15 cellular contexts compared by ENCODE assay signal in the genomic region with DNA sequence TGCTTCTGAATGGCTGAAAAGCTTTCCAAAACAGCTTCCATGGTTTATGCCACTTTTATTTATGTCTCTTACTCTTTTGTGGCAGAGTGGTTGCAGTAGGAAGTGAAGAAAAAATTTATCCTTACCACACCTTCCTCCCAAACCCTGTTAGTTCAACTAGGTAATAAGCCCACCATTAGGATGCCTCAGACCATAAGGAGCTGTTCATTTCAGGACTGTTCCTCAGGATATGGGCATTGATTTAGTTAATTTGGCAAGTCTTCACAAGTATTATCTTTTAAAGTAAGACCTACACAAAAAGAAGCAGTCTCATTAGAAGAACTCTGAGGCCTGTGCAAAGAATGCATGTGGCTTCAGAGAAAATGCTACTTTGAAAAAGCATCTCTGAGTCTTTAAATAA.
DNase-seq lines count a peak whose midpoint lies in the region; ATAC-seq and TF ChIP-seq lines count a peak whose summit lies in the region.
"Had no signal": no experiment of that assay in that cellular context is flagged by ENCODE, and none has a peak within 500 bp of the region (broad histone marks: within the 10 kb centered on the region; RNA-seq: fewer than 3 reads in every experiment).

No MANE protein-coding gene starts in this region.

- peaks cover 32% of the 10 kb centered on the region for H3K4me1 Mint-ChIP-seq in neural crest cell

- DNase-seq in ascending aorta (ENCODE audit: low spot score in 2 of 2) (no peak), neural crest cell (ENCODE audit: low read depth, low spot score) (no peak), NCI-H2029 treated with DMSO at 0.1 percent for 48 hours (lab: John Stamatoyannopoulos, UW) (no peak), NCI-H2227 treated with DMSO at 0.1 percent for 48 hours (lab: John Stamatoyannopoulos, UW) (no peak)
- DNase-seq: ACHN; AML-193; Caco-2; CD4-positive, alpha-beta T cell; GOT3; H7 had no signal

- no peak for TF ChIP-seq EP300 in Ishikawa (IDR thresholded peaks at IDR 0.05; ENCODE audit: borderline replicate concordance)

- TF ChIP-seq CTCF in ascending aorta (IDR thresholded peaks at IDR 0.05) = no peak
- no peak for TF ChIP-seq CTCF in neural crest cell (conservative IDR thresholded peaks at IDR 0.05)

- no peaks in the 10 kb centered on the region for H3K27me3 Mint-ChIP-seq in neural crest cell (ENCODE audit: low read depth)

- peak overlapping the region; percentile 32 for H3K27ac Mint-ChIP-seq in neural crest cell (ENCODE audit: unreplicated experiment)
- H3K27ac Mint-ChIP-seq: CD4-positive, alpha-beta T cell; IgD-negative memory B cell had no signal

- peaks cover 69 to 80% of the 10 kb centered on the region in 2 donors for H3K36me3 ChIP-seq in ascending aorta

- intact Hi-C loops in ascending aorta (cut with DNase I) = loop anchor here (1.0 kb wide), 2 partner anchors 57 to 228 kb away; no protein-coding TSS in a partner anchor

- H3K27me3 ChIP-seq in ascending aorta = no peaks in the 10 kb centered on the region

- peaks cover 3 to 45% of the 10 kb centered on the region in 2 donors for H3K4me1 ChIP-seq in ascending aorta
- H3K4me1 ChIP-seq: Caco-2 had no signal

- H3K4me3 ChIP-seq in ascending aorta = no peak overlapping the region

- no peaks in the 10 kb centered on the region for H3K36me3 Mint-ChIP-seq in neural crest cell (ENCODE audit: low read depth)
- H3K36me3 Mint-ChIP-seq: IgD-negative memory B cell had no signal

- no peaks in the 10 kb centered on the region for H3K9me3 ChIP-seq in ascending aorta
- H3K9me3 ChIP-seq: Caco-2 had no signal

- H3K4me3 Mint-ChIP-seq in neural crest cell = no peak overlapping the region
- H3K4me3 Mint-ChIP-seq: CD4-positive, alpha-beta T cell; IgD-negative memory B cell had no signal

- TF ChIP-seq RAD21 in Ishikawa (IDR thresholded peaks at IDR 0.05; ENCODE audit: low read depth) = no peak

- no peak for ATAC-seq in HG03457 (IDR thresholded peaks at IDR 0.05; ENCODE audit: unreplicated experiment)
- ATAC-seq: HepG2 had no signal

- no peaks in the 10 kb centered on the region for H3K9me3 Mint-ChIP-seq in neural crest cell
- H3K9me3 Mint-ChIP-seq: CD4-positive, alpha-beta T cell had no signal

- peak overlapping the region; percentile 31 to 50 for H3K27ac ChIP-seq in ascending aorta
- H3K27ac ChIP-seq: C4-2B had no signal

TF ChIP-seq in Ishikawa, 13 proteins besides CTCF, POLR2A, EP300 and RAD21:
- TF ChIP-seq, protein P1, sequence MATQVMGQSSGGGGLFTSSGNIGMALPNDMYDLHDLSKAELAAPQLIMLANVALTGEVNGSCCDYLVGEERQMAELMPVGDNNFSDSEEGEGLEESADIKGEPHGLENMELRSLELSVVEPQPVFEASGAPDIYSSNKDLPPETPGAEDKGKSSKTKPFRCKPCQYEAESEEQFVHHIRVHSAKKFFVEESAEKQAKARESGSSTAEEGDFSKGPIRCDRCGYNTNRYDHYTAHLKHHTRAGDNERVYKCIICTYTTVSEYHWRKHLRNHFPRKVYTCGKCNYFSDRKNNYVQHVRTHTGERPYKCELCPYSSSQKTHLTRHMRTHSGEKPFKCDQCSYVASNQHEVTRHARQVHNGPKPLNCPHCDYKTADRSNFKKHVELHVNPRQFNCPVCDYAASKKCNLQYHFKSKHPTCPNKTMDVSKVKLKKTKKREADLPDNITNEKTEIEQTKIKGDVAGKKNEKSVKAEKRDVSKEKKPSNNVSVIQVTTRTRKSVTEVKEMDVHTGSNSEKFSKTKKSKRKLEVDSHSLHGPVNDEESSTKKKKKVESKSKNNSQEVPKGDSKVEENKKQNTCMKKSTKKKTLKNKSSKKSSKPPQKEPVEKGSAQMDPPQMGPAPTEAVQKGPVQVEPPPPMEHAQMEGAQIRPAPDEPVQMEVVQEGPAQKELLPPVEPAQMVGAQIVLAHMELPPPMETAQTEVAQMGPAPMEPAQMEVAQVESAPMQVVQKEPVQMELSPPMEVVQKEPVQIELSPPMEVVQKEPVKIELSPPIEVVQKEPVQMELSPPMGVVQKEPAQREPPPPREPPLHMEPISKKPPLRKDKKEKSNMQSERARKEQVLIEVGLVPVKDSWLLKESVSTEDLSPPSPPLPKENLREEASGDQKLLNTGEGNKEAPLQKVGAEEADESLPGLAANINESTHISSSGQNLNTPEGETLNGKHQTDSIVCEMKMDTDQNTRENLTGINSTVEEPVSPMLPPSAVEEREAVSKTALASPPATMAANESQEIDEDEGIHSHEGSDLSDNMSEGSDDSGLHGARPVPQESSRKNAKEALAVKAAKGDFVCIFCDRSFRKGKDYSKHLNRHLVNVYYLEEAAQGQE (IDR thresholded peaks at IDR 0.05; ENCODE audit: low read depth) = peak; percentile 70
- no peak for TF ChIP-seq EGR1 (IDR thresholded peaks at IDR 0.05)
